21 cellular contexts compared by ENCODE assay signal in genomic region chr1:81287681-81288080, GRCh38.
A peak's percentile ranks its signal among the peaks of the same experiment; 100 is the strongest.
DNase-seq lines count a peak whose midpoint lies in the region; TF ChIP-seq lines count a peak whose summit lies in the region.
"Had no signal": no experiment of that assay in that cellular context is flagged by ENCODE, and none has a peak within 500 bp of the region (broad histone marks: within the 10 kb centered on the region; RNA-seq: fewer than 3 reads in every experiment).

No MANE protein-coding gene starts in this region.

- no peaks in the 10 kb centered on the region for H3K9me3 ChIP-seq in adipocyte (ENCODE audit: control insufficient read depth, low read length)
- H3K9me3 ChIP-seq: BE2C, HAP-1 had no signal

- no peak overlapping the region for H3K27ac ChIP-seq in coronary artery
- H3K27ac ChIP-seq: GM23248 had no signal

- H3K4me1 ChIP-seq in adipocyte (ENCODE audit: control insufficient read depth, insufficient read depth, low read length), result peaks cover 20% of the 10 kb centered on the region
- H3K4me1 ChIP-seq: BE2C, HAP-1 had no signal

- DNase-seq in adipocyte (ENCODE audit: low read depth) (peak; percentile 70), dedifferentiated amniotic fluid mesenchymal stem cell (ENCODE audit: extremely low spot score) (peak; percentile 63), fibroblast of peridontal ligament (ENCODE audit: extremely low read depth) (peak; percentile 69), medulla oblongata (ENCODE audit: extremely low spot score) (peak; percentile 4), NCI-H1417 treated with DMSO at 0.1 percent for 48 hours (lab: John Stamatoyannopoulos, UW) (no peak), NCI-H1436 treated with DMSO at 0.1 percent for 48 hours (lab: John Stamatoyannopoulos, UW) (no peak), coronary artery (ENCODE audit: low spot score) (no peak)
- DNase-seq in activated naive CD4-positive, alpha-beta T cell treated with anti-CD3 and anti-CD28 coated beads, Interleukin-2, amount 50 U/mL, for 16 hours, result no peak
- DNase-seq: ACHN; BE2C; C1 segment of cervical spinal cord; CD4-positive, CD25-positive, alpha-beta regulatory T cell; CD8-positive, alpha-beta memory T cell; COR-L47; DMS 273 treated with DMSO at 0.1 percent for 48 hours; DMS53; DND-41; EL; GM23248 had no signal

- H3K36me3 ChIP-seq in adipocyte (ENCODE audit: control insufficient read depth, insufficient read depth, low read length, severe bottlenecking), result no peaks in the 10 kb centered on the region
- H3K36me3 ChIP-seq: BE2C, HAP-1 had no signal

- H3K4me3 ChIP-seq in adipocyte (ENCODE audit: low read length) (peak overlapping the region; percentile 69), coronary artery (no peak overlapping the region)
- H3K4me3 ChIP-seq: GM12878, GM23248, HAP-1 had no signal

- H3K9ac ChIP-seq in adipocyte (ENCODE audit: low read length), result peak overlapping the region; percentile 18
- H3K9ac ChIP-seq: GM23248 had no signal

- no peak for TF ChIP-seq CTCF in coronary artery (IDR thresholded peaks at IDR 0.05)

- H3K27me3 ChIP-seq in adipocyte (replicated peaks; ENCODE audit: control insufficient read depth, insufficient read depth, low read length), result no peaks in the 10 kb centered on the region
- H3K27me3 ChIP-seq: BE2C had no signal

Comparison
In these comparisons a context has a peak if more than half of its experiments do, and no peak if none do; other contexts are left out.
1. DNase-seq: peak in adipocyte (single experiment), dedifferentiated amniotic fluid mesenchymal stem cell (single experiment), fibroblast of peridontal ligament (single experiment) and medulla oblongata (single experiment); none in NCI-H1417 treated with DMSO at 0.1 percent for 48 hours (single experiment), NCI-H1436 treated with DMSO at 0.1 percent for 48 hours (single experiment), activated naive CD4-positive, alpha-beta T cell treated with anti-CD3 and anti-CD28 coated beads, Interleukin-2, amount 50 U/mL, for 16 hours (single experiment) and coronary artery (single experiment).